In the genomic region with DNA sequence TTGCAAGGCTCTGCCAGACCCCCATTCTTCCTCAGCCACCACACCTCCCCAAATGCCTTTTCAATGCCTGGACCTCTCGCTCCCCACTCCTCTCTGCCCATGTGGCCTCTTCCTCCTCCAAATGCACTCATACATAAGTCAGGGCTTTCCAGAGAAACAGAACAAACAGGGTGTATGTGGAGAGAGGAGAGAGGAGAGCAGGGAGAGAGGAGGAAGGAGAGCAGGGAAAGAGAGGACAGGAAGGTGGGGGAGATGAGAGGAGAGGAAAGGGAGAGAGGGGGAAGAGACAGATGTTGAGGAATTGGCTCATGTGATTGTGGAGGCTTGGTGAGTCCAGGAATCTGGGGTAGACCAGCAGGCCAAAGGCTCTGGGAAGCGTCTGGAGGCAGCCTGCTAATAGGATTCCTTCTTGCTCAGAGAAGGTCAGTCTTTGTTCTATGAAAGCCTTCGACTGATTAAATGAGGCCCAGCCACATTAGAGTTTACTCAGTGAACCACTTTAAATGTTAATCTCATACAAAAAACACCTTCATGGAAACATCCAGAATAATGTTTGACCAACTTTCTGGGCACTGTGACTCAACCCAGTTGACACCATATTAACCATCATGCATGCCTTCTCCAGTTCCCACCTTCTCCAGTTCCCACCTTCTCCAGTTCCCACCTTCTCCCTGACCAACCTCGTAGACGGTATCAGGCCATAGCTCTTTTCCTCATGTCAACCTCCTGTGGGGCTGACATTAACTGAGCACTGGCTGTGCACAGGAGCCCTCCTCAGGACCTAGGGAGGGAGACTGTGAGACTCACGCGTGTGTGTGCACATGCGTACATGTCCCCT, we compare ENCODE assay signal across 1 cellular context.
TF ChIP-seq lines count a peak whose summit lies in the region.

No MANE protein-coding gene starts in this region.

TF ChIP-seq in GM12878, 131 proteins besides CTCF, POLR2A, EP300 and RAD21:
- TF ChIP-seq, protein P1, sequence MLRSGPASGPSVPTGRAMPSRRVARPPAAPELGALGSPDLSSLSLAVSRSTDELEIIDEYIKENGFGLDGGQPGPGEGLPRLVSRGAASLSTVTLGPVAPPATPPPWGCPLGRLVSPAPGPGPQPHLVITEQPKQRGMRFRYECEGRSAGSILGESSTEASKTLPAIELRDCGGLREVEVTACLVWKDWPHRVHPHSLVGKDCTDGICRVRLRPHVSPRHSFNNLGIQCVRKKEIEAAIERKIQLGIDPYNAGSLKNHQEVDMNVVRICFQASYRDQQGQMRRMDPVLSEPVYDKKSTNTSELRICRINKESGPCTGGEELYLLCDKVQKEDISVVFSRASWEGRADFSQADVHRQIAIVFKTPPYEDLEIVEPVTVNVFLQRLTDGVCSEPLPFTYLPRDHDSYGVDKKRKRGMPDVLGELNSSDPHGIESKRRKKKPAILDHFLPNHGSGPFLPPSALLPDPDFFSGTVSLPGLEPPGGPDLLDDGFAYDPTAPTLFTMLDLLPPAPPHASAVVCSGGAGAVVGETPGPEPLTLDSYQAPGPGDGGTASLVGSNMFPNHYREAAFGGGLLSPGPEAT (IDR thresholded peaks at IDR 0.05; ENCODE audit: low read depth), result peak; percentile 18; the same call in 1 of the 2 replicates
- no peak for TF ChIP-seq MXI1 (IDR thresholded peaks at IDR 0.05; ENCODE audit: low read depth, low read length)
